Comparison of ENCODE assay signal across 30 cellular contexts in the genomic region with DNA sequence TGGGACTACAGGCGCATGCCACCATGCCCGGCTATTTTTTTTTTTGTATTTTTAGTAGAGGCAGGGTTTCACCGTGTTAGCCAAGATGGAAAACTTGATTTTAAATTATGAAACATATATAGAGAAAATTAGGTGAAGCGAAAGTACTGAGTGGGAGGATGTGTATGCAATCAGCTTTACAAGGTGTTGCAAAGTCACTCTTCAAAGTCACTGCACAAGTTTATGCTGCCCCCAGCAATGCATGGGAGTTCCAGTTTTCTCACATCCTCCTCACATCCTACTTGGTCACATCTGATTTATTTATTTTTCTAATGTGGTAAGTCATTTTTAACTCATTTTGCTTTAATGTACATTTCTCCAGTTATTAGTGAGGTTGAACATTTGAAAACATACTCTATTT.
"Had no signal": no experiment of that assay in that cellular context is flagged by ENCODE, and none has a peak within 500 bp of the region (broad histone marks: within the 10 kb centered on the region; RNA-seq: fewer than 3 reads in every experiment).

No MANE protein-coding gene starts in this region.

- H3K4me1 ChIP-seq: gastrocnemius medialis, lower lobe of right lung, parathyroid adenoma, prostate gland, right atrium auricular region, suprapubic skin, transverse colon, upper lobe of right lung, uterus had no signal

- H3K27me3 Mint-ChIP-seq: dendritic cell treated with granulocyte-macrophage colony-stimulating factor and Interleukin-4, amounts not matched to agents 40 ng/mL and 50 ng/mL, for 4 days; naive B cell; stimulated activated naive CD8-positive, alpha-beta T cell treated with anti-CD3 and anti-CD28 coated beads, Interleukin-15, amount 100 ng/mL, for 72 hours had no signal

- H3K9me3 Mint-ChIP-seq: dendritic cell treated with granulocyte-macrophage colony-stimulating factor and Interleukin-4, amounts not matched to agents 40 ng/mL and 50 ng/mL, for 4 days; endodermal cell; nephron; stimulated activated naive CD8-positive, alpha-beta T cell treated with anti-CD3 and anti-CD28 coated beads, Interleukin-15, amount 100 ng/mL, for 72 hours had no signal

- H3K4me3 Mint-ChIP-seq: dendritic cell treated with granulocyte-macrophage colony-stimulating factor and Interleukin-4, amounts not matched to agents 40 ng/mL and 50 ng/mL, for 4 days; endodermal cell; naive B cell; nephron; neural progenitor cell; stimulated activated naive CD8-positive, alpha-beta T cell treated with anti-CD3 and anti-CD28 coated beads, Interleukin-15, amount 100 ng/mL, for 72 hours had no signal

- H3K9me3 ChIP-seq: gastrocnemius medialis, lower lobe of right lung, mucosa of descending colon, prostate gland, right atrium auricular region, suprapubic skin, transverse colon, upper lobe of right lung, uterus had no signal

- DNase-seq: effector CD8-positive, alpha-beta T cell; endodermal cell; foreskin fibroblast; gastrocnemius medialis; head of caudate nucleus; left ventricle myocardium superior; lower lobe of right lung; mucosa of descending colon; naive B cell; stimulated activated CD4-positive, alpha-beta T cell treated with anti-CD3 and anti-CD28 coated beads, Interleukin-12 subunit alpha, Interleukin-12 subunit beta, amount 100 ng/mL, for 4 hours; stimulated activated CD4-positive, alpha-beta T cell treated with anti-CD3 and anti-CD28 coated beads, Interleukin-1b, Interleukin-23, amount 100 ng/mL, for 48 hours; stimulated activated CD4-positive, alpha-beta T cell treated with anti-CD3 and anti-CD28 coated beads, Interleukin-4, amount 100 ng/mL, for 1 hour; stimulated activated CD8-positive, alpha-beta memory T cell treated with anti-CD3 and anti-CD28 coated beads, Interleukin-4, amount 100 ng/mL, for 48 hours; stimulated activated naive CD4-positive, alpha-beta T cell; stimulated activated naive CD8-positive, alpha-beta T cell treated with anti-CD3 and anti-CD28 coated beads, Interleukin-15, amount 100 ng/mL, for 72 hours; transverse colon; upper lobe of right lung; uterus had no signal

- H2AFZ ChIP-seq: neural progenitor cell, parathyroid adenoma had no signal

- H3K27ac ChIP-seq: epithelial cell of prostate, gastrocnemius medialis, lower lobe of right lung, neural progenitor cell, parathyroid adenoma, prostate gland, right atrium auricular region, suprapubic skin, transverse colon, upper lobe of right lung, uterus had no signal

- H3K4me1 Mint-ChIP-seq: nephron; stimulated activated naive CD8-positive, alpha-beta T cell treated with anti-CD3 and anti-CD28 coated beads, Interleukin-15, amount 100 ng/mL, for 72 hours had no signal

- H3K27me3 ChIP-seq: gastrocnemius medialis, neural progenitor cell, right atrium auricular region, suprapubic skin, transverse colon, upper lobe of right lung, uterus had no signal

- H3K4me2 ChIP-seq: neural progenitor cell, smooth muscle cell had no signal

- H3K36me3 ChIP-seq: gastrocnemius medialis, lower lobe of right lung, neural progenitor cell, prostate gland, right atrium auricular region, suprapubic skin, transverse colon, upper lobe of right lung, uterus had no signal

- ATAC-seq: esophagus mucosa; gastrocnemius medialis; left ventricle myocardium superior; lower lobe of right lung; mucosa of descending colon; sciatic nerve; stimulated activated naive CD8-positive, alpha-beta T cell treated with anti-CD3 and anti-CD28 coated beads, Interleukin-15, amount 100 ng/mL, for 72 hours; upper lobe of right lung had no signal

- H3K27ac Mint-ChIP-seq: dendritic cell treated with granulocyte-macrophage colony-stimulating factor and Interleukin-4, amounts not matched to agents 40 ng/mL and 50 ng/mL, for 4 days; endodermal cell; nephron; neural progenitor cell; stimulated activated naive CD8-positive, alpha-beta T cell treated with anti-CD3 and anti-CD28 coated beads, Interleukin-15, amount 100 ng/mL, for 72 hours had no signal

- H3K9ac ChIP-seq: neural progenitor cell, parathyroid adenoma had no signal

- H3K4me3 ChIP-seq: gastrocnemius medialis, lower lobe of right lung, mucosa of descending colon, neural progenitor cell, prostate gland, right atrium auricular region, smooth muscle cell, suprapubic skin, transverse colon, upper lobe of right lung, uterus had no signal

- FAIRE-seq: keratinocyte had no signal

- H3K79me2 ChIP-seq: parathyroid adenoma had no signal
